8 cellular contexts compared by ENCODE assay signal in genomic region chr15:68209735-68210408, GRCh38. TPM values are rescaled to one million over a fixed set of nuclear protein-coding genes. Genes with fewer than 3 reads are reported as not detected.
DNase-seq lines count a peak whose midpoint lies in the region; ATAC-seq, FAIRE-seq and TF ChIP-seq lines count a peak whose summit lies in the region.

No MANE protein-coding gene starts in this region.

- H3K27ac Mint-ChIP-seq in CD4-positive, alpha-beta T cell = peak overlapping the region; percentile 46
- H3K27ac Mint-ChIP-seq in T-helper 17 cell = peak overlapping the region; percentile 78

- no peak for TF ChIP-seq CTCF in CD4-positive, alpha-beta T cell (IDR thresholded peaks at IDR 0.05)
- TF ChIP-seq CTCF in foreskin keratinocyte (conservative IDR thresholded peaks at IDR 0.05) (no peak), D721Med (IDR thresholded peaks at IDR 0.05; ENCODE audit: insufficient read depth, missing control alignments) (no peak)

- peaks cover 24% of the 10 kb centered on the region for H3K4me1 ChIP-seq in foreskin keratinocyte

- peak in 4 of 10 experiments; percentile 12 to 52 (median 20) for DNase-seq in CD4-positive, alpha-beta T cell
- no peak for DNase-seq in T-helper 17 cell
- DNase-seq in foreskin keratinocyte = peak in 1 of 2 donors; percentile 47
- DNase-seq in D721Med (ENCODE audit: insufficient read length, low spot score) = no peak
- no peak for DNase-seq in occipital lobe (lab: John Stamatoyannopoulos, UW)
- no peak for DNase-seq in NCI-H774 (lab: John Stamatoyannopoulos, UW)

- H3K27me3 ChIP-seq in CD4-positive, alpha-beta T cell (ENCODE audit: control insufficient read depth, insufficient read depth, low read length) = no peaks in the 10 kb centered on the region
- no peaks in the 10 kb centered on the region for H3K27me3 ChIP-seq in foreskin keratinocyte

- H3K4me1 Mint-ChIP-seq in CD4-positive, alpha-beta T cell (ENCODE audit: low read depth) = peaks cover 22% of the 10 kb centered on the region
- H3K4me1 Mint-ChIP-seq in T-helper 17 cell = peaks cover 13% of the 10 kb centered on the region

- CTCF ChIA-PET in CD4-positive, alpha-beta T cell (lab: Charles Lee) = interaction anchor here (0.6 kb wide), 1 partner anchor 79 kb away, joined by 6 read pairs; no protein-coding TSS in a partner anchor

- no peak overlapping the region for H3K27ac ChIP-seq in CD4-positive, alpha-beta T cell (ENCODE audit: low read depth, low read length)
- peak overlapping the region; percentile 82 for H3K27ac ChIP-seq in foreskin keratinocyte

- ATAC-seq in CD4-positive, alpha-beta T cell (ENCODE audit: poor library complexity) = peak; percentile 67
- ATAC-seq in GM21723 (IDR thresholded peaks at IDR 0.05; ENCODE audit: unreplicated experiment) = peak; percentile 69
- peak; percentile 44 for ATAC-seq in T-helper 17 cell
- peak; percentile 71 for ATAC-seq in foreskin keratinocyte
- no peak for ATAC-seq in GM18873 (IDR thresholded peaks at IDR 0.05; ENCODE audit: low FRiP score, unreplicated experiment)

- intact Hi-C loops in CD4-positive, alpha-beta T cell (cut with DNase I, micrococcal nuclease) = loop anchor here in 1 of 2 experiments (2.0 kb wide), 1 partner anchor 347 kb away; no protein-coding TSS in a partner anchor

- H3K9me3 ChIP-seq in CD4-positive, alpha-beta T cell (ENCODE audit: control insufficient read depth, low read length) = no peaks in the 10 kb centered on the region
- no peaks in the 10 kb centered on the region for H3K9me3 ChIP-seq in T-helper 17 cell (ENCODE audit: control insufficient read depth, low read length, poor library complexity, severe bottlenecking)

- FAIRE-seq in D721Med (lab: Jason Lieb, UNC) = no peak

- peak overlapping the region; percentile 2 for H3K4me3 Mint-ChIP-seq in CD4-positive, alpha-beta T cell
- H3K4me3 Mint-ChIP-seq in T-helper 17 cell = peak overlapping the region; percentile 36

- no peaks in the 10 kb centered on the region for H3K27me3 Mint-ChIP-seq in CD4-positive, alpha-beta T cell
- no peaks in the 10 kb centered on the region for H3K27me3 Mint-ChIP-seq in T-helper 17 cell

- no peaks in the 10 kb centered on the region for H3K9me3 Mint-ChIP-seq in CD4-positive, alpha-beta T cell

- POLR2A ChIA-PET in CD4-positive, alpha-beta T cell (lab: Charles Lee) = no interaction called here

- H3K36me3 Mint-ChIP-seq in CD4-positive, alpha-beta T cell (ENCODE audit: low read depth) = no peaks in the 10 kb centered on the region
- H3K36me3 Mint-ChIP-seq in T-helper 17 cell (ENCODE audit: low read depth) = no peaks in the 10 kb centered on the region

RNA-seq across cellular contexts. Expression of gene CALML4, which starts 4.7 kb away (rescaled TPM):
- 1 to 10 TPM; 1.5 to 2.0 TPM for total RNA-seq in CD4-positive, alpha-beta T cell
- 1 to 10 TPM; 2.4 to 2.6 TPM for total RNA-seq in T-helper 17 cell
- total RNA-seq in foreskin keratinocyte = 4.3 and 4.4 TPM in 2 replicates
- polyA plus RNA-seq in foreskin keratinocyte = 5.5 and 8.1 TPM in 2 replicates
- total RNA-seq in occipital lobe = 2.2 TPM

RNA-seq across cellular contexts. Expression of gene CLN6, which starts 19.7 kb away (rescaled TPM):
- 1 to 10 TPM; 8.0 to 8.1 TPM for total RNA-seq in CD4-positive, alpha-beta T cell
- total RNA-seq in T-helper 17 cell = 10 to 100 TPM; 14.3 to 14.6 TPM
- 27.5 and 29.8 TPM in 2 replicates for total RNA-seq in foreskin keratinocyte
- polyA plus RNA-seq in foreskin keratinocyte = 35.9 and 36.5 TPM in 2 replicates
- 7.6 TPM for total RNA-seq in occipital lobe
